8 cellular contexts compared by ENCODE assay signal in genomic region chr16:67184453-67185002, GRCh38. TPM values are rescaled to one million over a fixed set of nuclear protein-coding genes. Genes with fewer than 3 reads are reported as not detected.
DNase-seq lines count a peak whose midpoint lies in the region; ATAC-seq, FAIRE-seq and TF ChIP-seq lines count a peak whose summit lies in the region.

No MANE protein-coding gene starts in this region.

- H3K27ac ChIP-seq in C4-2B (peak overlapping the region; percentile 91), right cardiac atrium (ENCODE audit: low read length) (peak overlapping the region; percentile 86), smooth muscle cell (ENCODE audit: low read depth) (peak overlapping the region; percentile 94)

- H3K36me3 ChIP-seq in H7 (replicated peaks; ENCODE audit: control insufficient read depth, insufficient read depth, low read length) (no peaks in the 10 kb centered on the region), smooth muscle cell (ENCODE audit: low read depth) (no peaks in the 10 kb centered on the region)

- H3K79me2 ChIP-seq in smooth muscle cell (ENCODE audit: low read depth): peaks cover 10% of the 10 kb centered on the region

- no peak overlapping the region for H2AFZ ChIP-seq in smooth muscle cell (ENCODE audit: low read depth)

- H3K9me3 ChIP-seq in right cardiac atrium (ENCODE audit: control insufficient read depth, low read length) (no peaks in the 10 kb centered on the region), smooth muscle cell (replicated peaks; ENCODE audit: low read depth) (no peaks in the 10 kb centered on the region)

- H3K4me3 ChIP-seq in H7 (ENCODE audit: insufficient read depth, low read depth, low read length) (peak overlapping the region; percentile 83), WI38 (ENCODE audit: low read depth, low read length) (peak overlapping the region; percentile 78), right cardiac atrium (ENCODE audit: low read length) (peak overlapping the region; percentile 29), smooth muscle cell (peak overlapping the region; percentile 63)

- H3K27me3 ChIP-seq in H7 (ENCODE audit: control insufficient read depth, insufficient read depth, low read length) (peaks cover 19% of the 10 kb centered on the region), right cardiac atrium (ENCODE audit: control insufficient read depth, insufficient read depth) (no peaks in the 10 kb centered on the region), smooth muscle cell (ENCODE audit: low read depth) (no peaks in the 10 kb centered on the region)

- peak; percentile 2 to 9 for ATAC-seq in right cardiac atrium

- TF ChIP-seq CTCF in C4-2B (conservative IDR thresholded peaks at IDR 0.05) (no peak), WI38 (IDR thresholded peaks at IDR 0.05; ENCODE audit: low read depth, low read length) (no peak), smooth muscle cell (IDR thresholded peaks at IDR 0.05; ENCODE audit: borderline replicate concordance, insufficient read depth, poor library complexity, severe bottlenecking) (no peak)

- intact Hi-C loops in right cardiac atrium (cut with DNase I): no loop called here

- no peaks in the 10 kb centered on the region for H3F3A ChIP-seq in smooth muscle cell (ENCODE audit: low read depth)

- no peak overlapping the region for H3K9ac ChIP-seq in smooth muscle cell (ENCODE audit: low read depth)

- DNase-seq in H7 (peak; percentile 83), right cardiac atrium (peak in 1 of 3 donors; percentile 79), smooth muscle cell (lab: John Stamatoyannopoulos, UW; ENCODE audit: unreplicated experiment) (no peak), H54 (ENCODE audit: insufficient read length, low spot score) (no peak), superior temporal gyrus (ENCODE audit: extremely low spot score) (no peak), CD1c-positive myeloid dendritic cell (ENCODE audit: extremely low spot score) (no peak)

- H3K4me2 ChIP-seq in smooth muscle cell: peak overlapping the region; percentile 90

- FAIRE-seq in H54 (lab: Jason Lieb, UNC): no peak

- H3K4me1 ChIP-seq in right cardiac atrium (ENCODE audit: control insufficient read depth, insufficient read depth, low read length) (peaks cover 2% of the 10 kb centered on the region), smooth muscle cell (ENCODE audit: low read depth) (peaks cover 13% of the 10 kb centered on the region)

- WGBS in right cardiac atrium: 11% methylated on average over 59 of the region's 59 CpGs
- 12% methylated on average over 43 of the region's 59 CpGs for WGBS in smooth muscle cell (ENCODE audit: low lambda C conversion rate)

- no peak for TF ChIP-seq POLR2A in H54 (IDR thresholded peaks at IDR 0.05; ENCODE audit: low read depth, low read length)

- peaks cover 18% of the 10 kb centered on the region for H4K20me1 ChIP-seq in smooth muscle cell (ENCODE audit: low read depth)

RNA-seq across cellular contexts. Expression of gene MATCAP1, which starts 0.8 kb away (rescaled TPM):
- total RNA-seq in H7 (2014; rRNA removed; shearing (Covaris generic)): 16.2 and 18.9 TPM in 2 replicates
- total RNA-seq in right cardiac atrium: 10 to 100 TPM; 16.2 to 22.9 (median 17.2) TPM
- 14.8 TPM for polyA plus RNA-seq in right cardiac atrium
- 24.0 and 31.8 TPM in 2 replicates for total RNA-seq in smooth muscle cell
- polyA plus RNA-seq in smooth muscle cell: 24.7 and 28.5 TPM in 2 replicates

RNA-seq across cellular contexts. Expression of gene EXOC3L1, which starts 5.4 kb away (rescaled TPM):
- total RNA-seq in H7 (2014; rRNA removed; shearing (Covaris generic)): 3.6 and 4.8 TPM in 2 replicates
- total RNA-seq in right cardiac atrium (1 to 10 TPM; 1.3 to 3.0 (median 2.2) TPM), smooth muscle cell (not detected in 2 replicates)
- polyA plus RNA-seq in right cardiac atrium (3.2 TPM), smooth muscle cell (0.51 and 0.84 TPM in 2 replicates)

RNA-seq across cellular contexts. Expression of gene E2F4, which starts 7.4 kb away (rescaled TPM):
- total RNA-seq in H7 (2014; rRNA removed; shearing (Covaris generic)): 104 and 117 TPM in 2 replicates
- total RNA-seq in right cardiac atrium: 10 to 100 TPM; 36.4 to 42.5 (median 40.5) TPM
- polyA plus RNA-seq in right cardiac atrium: 33.9 TPM
- 50.1 and 53.8 TPM in 2 replicates for total RNA-seq in smooth muscle cell
- polyA plus RNA-seq in smooth muscle cell: 49.9 and 60.9 TPM in 2 replicates

RNA-seq across cellular contexts. Expression of gene NOL3, which starts 14.2 kb away (rescaled TPM):
- 5.3 and 7.4 TPM in 2 replicates for total RNA-seq in H7 (2014; rRNA removed; shearing (Covaris generic))
- 100 to 1,000 TPM in 3 of 4 donors, 10 to 100 TPM in 1; 67.5 to 125 (median 107) TPM for total RNA-seq in right cardiac atrium
- 133 TPM for polyA plus RNA-seq in right cardiac atrium
- 13.9 and 33.0 TPM in 2 replicates for total RNA-seq in smooth muscle cell
- polyA plus RNA-seq in smooth muscle cell: 36.4 and 47.8 TPM in 2 replicates

RNA-seq across cellular contexts. Expression of gene ELMO3, which starts 14.4 kb away (rescaled TPM):
- total RNA-seq in H7 (2014; rRNA removed; shearing (Covaris generic)): 10.4 and 11.4 TPM in 2 replicates
- total RNA-seq in right cardiac atrium (under 1 TPM; 0.51 to 0.85 (median 0.76) TPM), smooth muscle cell (3.8 and 6.7 TPM in 2 replicates)
- polyA plus RNA-seq in right cardiac atrium (0.72 TPM), smooth muscle cell (2.2 and 7.8 TPM in 2 replicates)

Comparison
In these comparisons a context has a peak if more than half of its experiments do, and no peak if none do; other contexts are left out.
1. H3K4me3 ChIP-seq: peak in every context shown above with its lines; median percentile 83 in H7; 78 in WI38; 63 in smooth muscle cell; 29 in right cardiac atrium.